ENCODE assay signal across 1 cellular context in genomic region chr4:10506077-10506476, GRCh38.
TF ChIP-seq lines count a peak whose summit lies in the region.

No MANE protein-coding gene starts in this region.

TF ChIP-seq in HCT116, 20 proteins besides CTCF, POLR2A, EP300 and RAD21 (continued from another document):
- TF ChIP-seq TCF7L2 (IDR thresholded peaks at IDR 0.05; ENCODE audit: borderline replicate concordance, extremely low read depth, insufficient read depth, insufficient read length) (no peak), JUND (IDR thresholded peaks at IDR 0.05) (no peak)
